17 cellular contexts compared by ENCODE assay signal in the genomic region with DNA sequence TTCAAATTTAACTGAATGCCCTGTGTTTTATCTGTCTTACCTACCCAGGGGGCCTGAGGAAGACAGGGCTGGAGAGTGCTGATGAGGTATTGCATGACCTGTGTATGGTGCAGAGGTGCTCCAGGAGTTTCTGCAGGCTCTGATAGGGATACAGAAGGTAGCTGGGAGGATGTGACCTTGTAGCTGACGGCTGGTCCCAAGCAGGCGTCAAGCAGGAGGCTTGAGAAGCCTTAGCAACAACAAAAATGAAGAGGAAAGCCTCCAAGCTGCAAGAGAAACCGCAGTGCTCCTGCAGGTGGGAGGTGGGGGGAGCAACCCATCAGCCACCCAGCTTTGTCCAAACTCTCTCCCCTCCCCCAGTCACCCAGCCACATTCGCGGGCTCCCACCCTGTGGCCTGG. TPM values are rescaled to one million over a fixed set of nuclear protein-coding genes. Genes with fewer than 3 reads are reported as not detected.
DNase-seq lines count a peak whose midpoint lies in the region; TF ChIP-seq lines count a peak whose summit lies in the region.
"Had no signal": no experiment of that assay in that cellular context is flagged by ENCODE, and none has a peak within 500 bp of the region (broad histone marks: within the 10 kb centered on the region; RNA-seq: fewer than 3 reads in every experiment).

No MANE protein-coding gene starts in this region.

- H3K9me3 Mint-ChIP-seq in activated naive CD8-positive, alpha-beta T cell (ENCODE audit: low read depth), result no peaks in the 10 kb centered on the region
- H3K9me3 Mint-ChIP-seq: activated naive CD4-positive, alpha-beta T cell treated with anti-CD3 and anti-CD28 coated beads, Interleukin-2, amount 50 U/mL, for 72 hours; neural crest cell had no signal

- H2BK120ac ChIP-seq in trophoblast cell (ENCODE audit: insufficient read depth, low read length, poor library complexity), result no peak overlapping the region

- peak; percentile 63 for DNase-seq in activated effector memory CD4-positive, alpha-beta T cell treated with anti-CD3 and anti-CD28 coated beads, Interleukin-2, amount 50 U/mL, for 16 hours
- DNase-seq in activated effector memory CD4-positive, alpha-beta T cell treated with Interleukin-2 at 50 U/mL for 16 hours, result no peak
- peak; percentile 89 for DNase-seq in Jurkat, Clone E6-1 (ENCODE audit: low read depth, low spot score)
- DNase-seq in stimulated activated CD8-positive, alpha-beta memory T cell treated with anti-CD3 and anti-CD28 coated beads, Interleukin-4, amount 100 ng/mL, for 48 hours, result peak; percentile 51
- DNase-seq in WERI-Rb-1, result no peak
- DNase-seq in cerebellum (ENCODE audit: low spot score), result no peak
- DNase-seq in trophoblast cell, result no peak
- DNase-seq: body of pancreas, cortex of kidney, left lung, NCI-H2107, NCI-H524, testis had no signal

- no peak overlapping the region for H3K9ac ChIP-seq in trophoblast cell (ENCODE audit: low read length)

- H3K4me2 ChIP-seq in trophoblast cell (ENCODE audit: low read length), result no peak overlapping the region
- H3K4me2 ChIP-seq: smooth muscle cell had no signal

- peak overlapping the region; percentile 91 for H3K27ac Mint-ChIP-seq in activated naive CD8-positive, alpha-beta T cell

- no peak for TF ChIP-seq CTCF in WERI-Rb-1 (IDR thresholded peaks at IDR 0.05; ENCODE audit: low read depth, low read length)

- no peak overlapping the region for H2BK12ac ChIP-seq in trophoblast cell (ENCODE audit: low read length)

- no peak overlapping the region for H4K91ac ChIP-seq in trophoblast cell (ENCODE audit: low read depth, low read length)

- H3K36me3 Mint-ChIP-seq in activated naive CD8-positive, alpha-beta T cell, result no peaks in the 10 kb centered on the region
- H3K36me3 Mint-ChIP-seq: activated naive CD4-positive, alpha-beta T cell treated with anti-CD3 and anti-CD28 coated beads, Interleukin-2, amount 50 U/mL, for 72 hours had no signal

- no peak overlapping the region for H3K18ac ChIP-seq in trophoblast cell (ENCODE audit: low read length)

- H3K27ac ChIP-seq in WERI-Rb-1 (no peak overlapping the region), trophoblast cell (ENCODE audit: low read depth, low read length) (no peak overlapping the region)
- H3K27ac ChIP-seq: body of pancreas, left lung, testis had no signal

- peaks cover 79% of the 10 kb centered on the region for H3K4me1 Mint-ChIP-seq in activated naive CD8-positive, alpha-beta T cell (ENCODE audit: low read depth)
- H3K4me1 Mint-ChIP-seq: neural crest cell had no signal

- no peak overlapping the region for H2BK5ac ChIP-seq in trophoblast cell (ENCODE audit: low read depth, low read length, poor library complexity)

- no peak overlapping the region for H3K14ac ChIP-seq in trophoblast cell (ENCODE audit: low read length)

- H4K12ac ChIP-seq in trophoblast cell (ENCODE audit: low read depth, low read length), result no peak overlapping the region

- H3K4me3 Mint-ChIP-seq in activated naive CD8-positive, alpha-beta T cell, result peak overlapping the region; percentile 51
- H3K4me3 Mint-ChIP-seq: neural crest cell had no signal

- H2AFZ ChIP-seq in trophoblast cell (ENCODE audit: insufficient read depth, low read length, poor library complexity), result no peak overlapping the region

- no peak overlapping the region for H4K8ac ChIP-seq in trophoblast cell (ENCODE audit: low read depth, low read length)

- no peaks in the 10 kb centered on the region for H3K79me1 ChIP-seq in trophoblast cell (ENCODE audit: low read length)

- no peak overlapping the region for H3K23ac ChIP-seq in trophoblast cell (ENCODE audit: low read length)

- no peaks in the 10 kb centered on the region for H3K27me3 Mint-ChIP-seq in activated naive CD8-positive, alpha-beta T cell

- H2AK5ac ChIP-seq in trophoblast cell (ENCODE audit: low read length), result no peak overlapping the region

- H3K79me2 ChIP-seq in trophoblast cell (ENCODE audit: control insufficient read depth, insufficient read depth, low read length, poor library complexity), result no peaks in the 10 kb centered on the region

- H3K36me3 ChIP-seq in WERI-Rb-1, result no peaks in the 10 kb centered on the region
- H3K36me3 ChIP-seq in trophoblast cell (ENCODE audit: control insufficient read depth in 1 of 2, insufficient read depth in 2 of 2, low read length in 2 of 2), result no peaks in the 10 kb centered on the region
- H3K36me3 ChIP-seq: left lung had no signal

- no CpG with 5 or more reads among the region's 5 CpGs for WGBS in trophoblast cell (ENCODE audit: extremely low coverage, insufficient coverage, insufficient read length)

- no peaks in the 10 kb centered on the region for H3K27me3 ChIP-seq in WERI-Rb-1 (ENCODE audit: insufficient read depth, low read depth, severe bottlenecking)
- H3K27me3 ChIP-seq in trophoblast cell (ENCODE audit: insufficient read depth, low read length), result no peaks in the 10 kb centered on the region
- H3K27me3 ChIP-seq: body of pancreas, left lung, testis had no signal

- no peak overlapping the region for H3K4ac ChIP-seq in trophoblast cell (ENCODE audit: low read depth, low read length)

- H3K9me3 ChIP-seq in WERI-Rb-1 (ENCODE audit: severe bottlenecking) (no peaks in the 10 kb centered on the region), trophoblast cell (ENCODE audit: insufficient read depth, low read depth, low read length) (no peaks in the 10 kb centered on the region)
- H3K9me3 ChIP-seq: body of pancreas, left lung, testis had no signal

- peak overlapping the region; percentile 3 for H3K4me3 ChIP-seq in Jurkat, Clone E6-1 (ENCODE audit: low read length)
- no peak overlapping the region for H3K4me3 ChIP-seq in WERI-Rb-1 (ENCODE audit: low read depth, low read length)
- no peak overlapping the region for H3K4me3 ChIP-seq in trophoblast cell (ENCODE audit: low read depth, low read length)
- H3K4me3 ChIP-seq: body of pancreas, left lung, smooth muscle cell, testis had no signal

- peaks cover 0 to 8% of the 10 kb centered on the region in 2 experiments for H3K4me1 ChIP-seq in trophoblast cell (ENCODE audit: control insufficient read depth in 1 of 2, insufficient read depth in 2 of 2, low read length in 2 of 2)
- H3K4me1 ChIP-seq: body of pancreas, left lung, testis had no signal

RNA-seq across cellular contexts. Expression of gene LAT, which starts 40.4 kb away (rescaled TPM):
- polyA plus RNA-seq in Jurkat, Clone E6-1 (2012; ENCODE audit: insufficient read depth, insufficient read length), result 216 TPM
- total RNA-seq in cerebellum, result 1.3 TPM
- polyA plus RNA-seq in trophoblast cell (2013), result 1.6 and 1.7 TPM in 2 replicates

RNA-seq across cellular contexts. Expression of gene SPNS1, which starts 50.6 kb away (rescaled TPM):
- 36.3 TPM for polyA plus RNA-seq in Jurkat, Clone E6-1 (2012; ENCODE audit: insufficient read depth, insufficient read length)
- total RNA-seq in cerebellum, result 19.6 TPM
- 50.2 and 56.5 TPM in 2 replicates for polyA plus RNA-seq in trophoblast cell (2013)

Comparison
In these comparisons a context has a peak if more than half of its experiments do, and no peak if none do; other contexts are left out.
1. DNase-seq: peak in activated effector memory CD4-positive, alpha-beta T cell treated with anti-CD3 and anti-CD28 coated beads, Interleukin-2, amount 50 U/mL, for 16 hours (single experiment), Jurkat, Clone E6-1 (single experiment) and stimulated activated CD8-positive, alpha-beta memory T cell treated with anti-CD3 and anti-CD28 coated beads, Interleukin-4, amount 100 ng/mL, for 48 hours (single experiment); none in activated effector memory CD4-positive, alpha-beta T cell treated with Interleukin-2 at 50 U/mL for 16 hours (single experiment), WERI-Rb-1 (single experiment), cerebellum (single experiment) and trophoblast cell (0 of 2).